Comparison of ENCODE assay signal across 8 cellular contexts in the genomic region with DNA sequence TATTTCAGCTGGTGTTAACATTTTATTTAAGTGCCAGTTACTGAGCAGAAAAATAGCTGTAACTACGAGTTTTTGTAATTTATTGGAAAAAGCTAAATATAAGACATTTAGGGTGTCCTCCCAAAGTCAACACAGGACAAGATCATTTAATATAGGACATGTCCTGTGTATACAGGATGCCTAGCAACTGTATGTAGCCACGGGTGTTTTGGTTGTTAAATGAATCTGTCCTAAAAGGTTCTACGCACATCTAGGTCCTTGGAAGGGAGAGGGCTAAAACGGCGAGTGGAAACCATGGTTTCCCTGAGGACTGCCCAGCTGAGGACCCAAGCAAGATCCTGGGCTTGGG. TPM values are rescaled to one million over a fixed set of nuclear protein-coding genes. Genes with fewer than 3 reads are reported as not detected.
DNase-seq lines count a peak whose midpoint lies in the region; ATAC-seq and TF ChIP-seq lines count a peak whose summit lies in the region.

No MANE protein-coding gene starts in this region.

- peak overlapping the region; percentile 99 for H3K4me3 Mint-ChIP-seq in type B pancreatic cell

- no peak for DNase-seq in astrocyte of the spinal cord (ENCODE audit: low read depth, low spot score)
- no peak for DNase-seq in lower leg skin (ENCODE audit: low spot score in 2 of 2)
- no peak for DNase-seq in type B pancreatic cell (ENCODE audit: extremely low spot score, unreplicated experiment)
- no peak for DNase-seq in NCI-H446 (lab: John Stamatoyannopoulos, UW)
- no peak for DNase-seq in NCI-H187 (lab: John Stamatoyannopoulos, UW)
- DNase-seq in activated CD4-positive, alpha-beta T cell treated with anti-CD3 and anti-CD28 coated beads for 4 hours: no peak

- in situ Hi-C loops in astrocyte of the spinal cord (cut with HindIII; ENCODE audit: low sequenced_read_pairs): no loop called here

- H3K27ac Mint-ChIP-seq in type B pancreatic cell: peak overlapping the region; percentile 96

- intact Hi-C loops in lower leg skin (cut with DNase I; ENCODE audit: low total_unique reads): no loop called here

- H3K4me3 ChIP-seq in astrocyte of the spinal cord (ENCODE audit: low read depth, low read length) (peak overlapping the region; percentile 80), lower leg skin (ENCODE audit: low read depth, poor library complexity, severe bottlenecking) (peak overlapping the region; percentile 86)

- TF ChIP-seq CTCF in astrocyte of the spinal cord (IDR thresholded peaks at IDR 0.05; ENCODE audit: low read depth, low read length): no peak
- TF ChIP-seq CTCF in lower leg skin (IDR thresholded peaks at IDR 0.05): no peak
- no peak for TF ChIP-seq CTCF in type B pancreatic cell (conservative IDR thresholded peaks at IDR 0.05)

- WGBS in lower leg skin, 2 donors: 17 to 23% methylated on average over 5 of the region's 5 CpGs

- no peaks in the 10 kb centered on the region for H3K9me3 Mint-ChIP-seq in type B pancreatic cell

- no peak for TF ChIP-seq POLR2A in lower leg skin (IDR thresholded peaks at IDR 0.05)

- H3K27me3 Mint-ChIP-seq in type B pancreatic cell: no peaks in the 10 kb centered on the region

- H3K4me1 Mint-ChIP-seq in type B pancreatic cell (ENCODE audit: unreplicated experiment): peaks cover 20% of the 10 kb centered on the region

- peak; percentile 2 for ATAC-seq in GM18858 (IDR thresholded peaks at IDR 0.05; ENCODE audit: unreplicated experiment)
- ATAC-seq in HG03432 (IDR thresholded peaks at IDR 0.05; ENCODE audit: unreplicated experiment): peak; percentile 23

- peaks cover 18% of the 10 kb centered on the region for H3K36me3 Mint-ChIP-seq in type B pancreatic cell

RNA-seq across cellular contexts. Expression of a gene that starts 0.6 kb away (rescaled TPM):
- total RNA-seq in lower leg skin: 10 to 100 TPM in 3 of 4 donors, 1 to 10 TPM in 1; 7.8 to 13.9 (median 12.6) TPM
- 17.0 and 23.3 TPM in 2 replicates for total RNA-seq in type B pancreatic cell (ENCODE audit: low replicate concordance)

RNA-seq across cellular contexts. Expression of a gene that starts 18.4 kb away (rescaled TPM):
- total RNA-seq in lower leg skin: 1 to 10 TPM in 1 of 4 donors, under 1 TPM in 3; 0.51 to 1.0 (median 0.76) TPM
- 12.3 and 14.0 TPM in 2 replicates for total RNA-seq in type B pancreatic cell (ENCODE audit: low replicate concordance)

RNA-seq across cellular contexts. Expression of a gene that starts 47.3 kb away (rescaled TPM):
- total RNA-seq in lower leg skin (1 to 10 TPM; 4.0 to 6.0 (median 5.2) TPM), type B pancreatic cell (ENCODE audit: low replicate concordance) (7.3 and 7.9 TPM in 2 replicates)
